ENCODE assay signal across 18 cellular contexts in genomic region chr12:93682846-93683261, GRCh38. TPM values are rescaled to one million over a fixed set of nuclear protein-coding genes. Genes with fewer than 3 reads are reported as not detected.
DNase-seq lines count a peak whose midpoint lies in the region; ATAC-seq and TF ChIP-seq lines count a peak whose summit lies in the region.
"Had no signal": no experiment of that assay in that cellular context is flagged by ENCODE, and none has a peak within 500 bp of the region (broad histone marks: within the 10 kb centered on the region; RNA-seq: fewer than 3 reads in every experiment).

No MANE protein-coding gene starts in this region.

- ATAC-seq in stimulated activated naive CD8-positive, alpha-beta T cell treated with anti-CD3 and anti-CD28 coated beads, Interleukin-15, amount 100 ng/mL, for 72 hours: peak; percentile 26
- no peak for ATAC-seq in stimulated activated naive CD8-positive, alpha-beta T cell treated with anti-CD3 and anti-CD28 coated beads, Interleukin-15, Interleukin-2, amounts not matched to agents 100 U/mL and 50 U/mL, for 24 hours
- peak; percentile 82 to 91 (median 86) for ATAC-seq in heart left ventricle
- peak; percentile 48 for ATAC-seq in aorta (ENCODE audit: low FRiP score)
- ATAC-seq in GM18858 (IDR thresholded peaks at IDR 0.05; ENCODE audit: unreplicated experiment): no peak
- ATAC-seq: activated CD8-positive, alpha-beta T cell treated with anti-CD3 and anti-CD28 coated beads for 36 hours had no signal

- no peaks in the 10 kb centered on the region for H3K27me3 Mint-ChIP-seq in stimulated activated naive CD8-positive, alpha-beta T cell treated with anti-CD3 and anti-CD28 coated beads, Interleukin-15, amount 100 ng/mL, for 72 hours
- H3K27me3 Mint-ChIP-seq in nephron progenitor cell (ENCODE audit: low read depth, poor library complexity): peaks cover 4% of the 10 kb centered on the region
- H3K27me3 Mint-ChIP-seq in MCF 10A (ENCODE audit: insufficient read depth, unreplicated experiment): no peaks in the 10 kb centered on the region
- H3K27me3 Mint-ChIP-seq: activated CD8-positive, alpha-beta T cell treated with anti-CD3 and anti-CD28 coated beads for 36 hours; natural killer cell treated with Interleukin-12 subunit alpha and Interleukin-12 subunit beta and Interleukin-15 and Interleukin-18, amount 100 ng/mL, for 72 hours had no signal

- CTCF ChIA-PET in MCF 10A (lab: Yijun Ruan, JAX): interaction anchor here (0.6 to 0.7 kb wide), 5 partner anchors 47 to 419 kb away, joined by 3 to 5 read pairs (median 4); no protein-coding TSS in a partner anchor

- peaks cover 56% of the 10 kb centered on the region for H3K4me1 Mint-ChIP-seq in stimulated activated naive CD8-positive, alpha-beta T cell treated with anti-CD3 and anti-CD28 coated beads, Interleukin-15, amount 100 ng/mL, for 72 hours
- H3K4me1 Mint-ChIP-seq in nephron progenitor cell: peaks cover 60% of the 10 kb centered on the region
- peaks cover 6% of the 10 kb centered on the region for H3K4me1 Mint-ChIP-seq in MCF 10A (ENCODE audit: insufficient read depth, unreplicated experiment)

- H3K27me3 ChIP-seq in heart left ventricle: no peaks in the 10 kb centered on the region
- no peaks in the 10 kb centered on the region for H3K27me3 ChIP-seq in aorta (ENCODE audit: control insufficient read depth in 1 of 2, insufficient read depth in 2 of 2, low read length in 1 of 2)
- H3K27me3 ChIP-seq: brain microvascular endothelial cell had no signal

- no peaks in the 10 kb centered on the region for H3K9me3 ChIP-seq in heart left ventricle
- H3K9me3 ChIP-seq in aorta (ENCODE audit: control insufficient read depth, low read length): no peaks in the 10 kb centered on the region
- H3K9me3 ChIP-seq: A549, HAP-1 had no signal

- DNase-seq in stimulated activated naive CD8-positive, alpha-beta T cell treated with anti-CD3 and anti-CD28 coated beads, Interleukin-15, amount 100 ng/mL, for 72 hours: no peak
- no peak for DNase-seq in stimulated activated naive CD8-positive, alpha-beta T cell treated with anti-CD3 and anti-CD28 coated beads, Interleukin-15, Interleukin-2, amounts not matched to agents 100 U/mL and 50 U/mL, for 24 hours
- DNase-seq in heart left ventricle (peak in 4 of 5 donors; percentile 55 to 78 (median 71)), nephron progenitor cell (peak; percentile 14), aorta (no peak), MCF 10A (ENCODE audit: unreplicated experiment) (no peak), NCI-H2029 (lab: John Stamatoyannopoulos, UW) (no peak)
- DNase-seq: activated CD8-positive, alpha-beta T cell treated with anti-CD3 and anti-CD28 coated beads for 36 hours; activated effector memory CD4-positive, alpha-beta T cell treated with Interleukin-2 at 50 U/mL for 16 hours; brain microvascular endothelial cell; effector memory CD4-positive, alpha-beta T cell; foreskin melanocyte; MM.1S; NCI-H345 had no signal

- POLR2A ChIA-PET in MCF 10A (lab: Yijun Ruan, JAX): interaction anchor here (0.7 to 0.8 kb wide), 2 partner anchors 9 to 16 kb away, joined by 3 to 4 read pairs; no protein-coding TSS in a partner anchor

- H3K4me3 ChIP-seq in heart left ventricle (peak overlapping the region in 1 of 12 donors; percentile 8), aorta (ENCODE audit: low read length in 2 of 2) (no peak overlapping the region)
- H3K4me3 ChIP-seq: A549, HAP-1 had no signal

- intact Hi-C loops in heart left ventricle (cut with DNase I) (loop anchor here in 5 of 10 donors (1.0 to 10.0 kb wide), 5 partner anchors 54 to 292 kb away; no protein-coding TSS in a partner anchor), aorta (cut with DNase I) (no loop called here), MCF 10A (cut with micrococcal nuclease) (no loop called here)

- no peaks in the 10 kb centered on the region for H3K36me3 ChIP-seq in heart left ventricle
- no peaks in the 10 kb centered on the region for H3K36me3 ChIP-seq in aorta (ENCODE audit: control insufficient read depth in 1 of 2, insufficient read depth in 2 of 2, low read length in 1 of 2)
- H3K36me3 ChIP-seq: brain microvascular endothelial cell, HAP-1 had no signal

- no peak overlapping the region for H3K4me3 Mint-ChIP-seq in stimulated activated naive CD8-positive, alpha-beta T cell treated with anti-CD3 and anti-CD28 coated beads, Interleukin-15, amount 100 ng/mL, for 72 hours
- no peak overlapping the region for H3K4me3 Mint-ChIP-seq in nephron progenitor cell
- H3K4me3 Mint-ChIP-seq in MCF 10A (ENCODE audit: unreplicated experiment): no peak overlapping the region
- H3K4me3 Mint-ChIP-seq: activated CD8-positive, alpha-beta T cell treated with anti-CD3 and anti-CD28 coated beads for 36 hours; natural killer cell treated with Interleukin-12 subunit alpha and Interleukin-12 subunit beta and Interleukin-15 and Interleukin-18, amount 100 ng/mL, for 72 hours had no signal

- BruUV-seq in MCF 10A (replicated peaks; lab: Mats Ljungman, UMichigan): no TSS peak

- H3K9me3 Mint-ChIP-seq in stimulated activated naive CD8-positive, alpha-beta T cell treated with anti-CD3 and anti-CD28 coated beads, Interleukin-15, amount 100 ng/mL, for 72 hours: no peaks in the 10 kb centered on the region
- no peaks in the 10 kb centered on the region for H3K9me3 Mint-ChIP-seq in nephron progenitor cell
- no peaks in the 10 kb centered on the region for H3K9me3 Mint-ChIP-seq in MCF 10A (ENCODE audit: unreplicated experiment)
- H3K9me3 Mint-ChIP-seq: activated CD8-positive, alpha-beta T cell treated with anti-CD3 and anti-CD28 coated beads for 36 hours; natural killer cell treated with Interleukin-12 subunit alpha and Interleukin-12 subunit beta and Interleukin-15 and Interleukin-18, amount 100 ng/mL, for 72 hours had no signal

- H3K27ac ChIP-seq in heart left ventricle (peak overlapping the region; percentile 64 to 100 (median 84)), aorta (ENCODE audit: low read depth in 1 of 2, low read length in 2 of 2) (peak overlapping the region in 1 of 2 donors; percentile 37)
- H3K27ac ChIP-seq: A549, brain microvascular endothelial cell had no signal

- peaks cover 0 to 82% (median 37%) of the 10 kb centered on the region in 12 donors for H3K4me1 ChIP-seq in heart left ventricle
- H3K4me1 ChIP-seq in aorta (ENCODE audit: control insufficient read depth in 1 of 2, insufficient read depth in 2 of 2, low read length in 2 of 2): peaks cover 0 to 4% of the 10 kb centered on the region in 2 donors

- H3K36me3 Mint-ChIP-seq in nephron progenitor cell (ENCODE audit: low read depth): no peaks in the 10 kb centered on the region
- H3K36me3 Mint-ChIP-seq in MCF 10A (ENCODE audit: insufficient read depth, unreplicated experiment): peaks cover 18% of the 10 kb centered on the region

- TF ChIP-seq CTCF in heart left ventricle (IDR thresholded peaks at IDR 0.05) (no peak), nephron progenitor cell (IDR thresholded peaks at IDR 0.05) (no peak), MCF 10A (IDR thresholded peaks at IDR 0.05; ENCODE audit: unreplicated experiment) (no peak)

- peak overlapping the region in 1 of 2 donors; percentile 21 for H3K27ac Mint-ChIP-seq in stimulated activated naive CD8-positive, alpha-beta T cell treated with anti-CD3 and anti-CD28 coated beads, Interleukin-15, amount 100 ng/mL, for 72 hours
- H3K27ac Mint-ChIP-seq in nephron progenitor cell: peak overlapping the region; percentile 74
- no peak overlapping the region for H3K27ac Mint-ChIP-seq in MCF 10A (ENCODE audit: low read depth, unreplicated experiment)
- H3K27ac Mint-ChIP-seq: activated CD8-positive, alpha-beta T cell treated with anti-CD3 and anti-CD28 coated beads for 36 hours had no signal

- 41 to 51% (median 50%) methylated on average over 5 of the region's 5 CpGs for WGBS in heart left ventricle, 4 donors
- 48 to 67% methylated on average over 5 of the region's 5 CpGs for WGBS in aorta, 2 donors

- TF ChIP-seq POLR2A in heart left ventricle (IDR thresholded peaks at IDR 0.05): no peak

RNA-seq across cellular contexts. Expression of gene CRADD, which starts 5.7 kb away (rescaled TPM):
- total RNA-seq in heart left ventricle: 100 to 1,000 TPM in 1 of 9 donors, 10 to 100 TPM in 8; 40.1 to 100 (median 56.1) TPM
- polyA plus RNA-seq in heart left ventricle: 10 to 100 TPM; 11.0 to 40.4 TPM
- total RNA-seq in aorta: 10 to 100 TPM; 19.5 to 20.5 TPM
- polyA plus RNA-seq in aorta: 10 to 100 TPM; 16.9 to 33.4 TPM
- total RNA-seq in MCF 10A (2022): 15.4 and 17.1 TPM in 2 replicates

Comparison
In these comparisons a context has a peak if more than half of its experiments do, and no peak if none do; other contexts are left out.
1. ATAC-seq: peak in stimulated activated naive CD8-positive, alpha-beta T cell treated with anti-CD3 and anti-CD28 coated beads, Interleukin-15, amount 100 ng/mL, for 72 hours (single experiment), heart left ventricle (4 of 4) and aorta (single experiment); none in stimulated activated naive CD8-positive, alpha-beta T cell treated with anti-CD3 and anti-CD28 coated beads, Interleukin-15, Interleukin-2, amounts not matched to agents 100 U/mL and 50 U/mL, for 24 hours (single experiment) and GM18858 (single experiment).
2. DNase-seq: peak in heart left ventricle (4 of 5) and nephron progenitor cell (single experiment); none in stimulated activated naive CD8-positive, alpha-beta T cell treated with anti-CD3 and anti-CD28 coated beads, Interleukin-15, amount 100 ng/mL, for 72 hours (0 of 2), stimulated activated naive CD8-positive, alpha-beta T cell treated with anti-CD3 and anti-CD28 coated beads, Interleukin-15, Interleukin-2, amounts not matched to agents 100 U/mL and 50 U/mL, for 24 hours (single experiment), aorta (0 of 2), MCF 10A (single experiment) and NCI-H2029 (single experiment).